In the genomic region with DNA sequence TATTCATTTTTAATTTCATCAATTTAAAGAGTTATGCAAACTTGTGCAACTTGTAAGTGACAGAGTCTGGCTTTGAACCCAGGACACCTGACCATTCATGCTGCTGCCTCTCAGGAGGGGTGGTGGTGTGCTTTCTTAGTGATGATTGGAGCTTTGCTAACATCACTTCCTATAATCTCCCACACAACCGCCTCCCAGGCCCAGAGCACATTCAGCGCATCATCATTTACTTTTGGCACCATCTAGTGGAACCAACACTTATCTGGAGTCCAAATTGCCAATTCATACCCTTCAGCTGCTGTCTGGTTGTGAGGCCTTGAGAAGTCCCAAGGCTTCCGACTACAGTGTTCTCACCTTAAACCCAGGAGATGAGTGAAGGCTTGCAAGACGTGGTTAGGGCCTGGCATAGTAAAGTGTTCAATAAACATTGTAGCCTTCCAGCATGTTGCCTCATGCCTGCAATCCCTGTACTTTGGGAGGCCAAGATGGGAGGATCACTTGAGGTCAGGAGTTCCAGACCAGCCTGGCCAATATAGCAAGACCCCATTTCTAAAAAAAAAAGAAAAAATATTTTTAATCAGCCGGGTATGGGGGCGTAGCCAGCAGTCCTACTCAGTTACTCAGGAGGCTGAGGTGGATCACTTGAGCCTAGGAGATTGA, we compare ENCODE assay signal across 8 cellular contexts. TPM values are rescaled to one million over a fixed set of nuclear protein-coding genes. Genes with fewer than 3 reads are reported as not detected.
DNase-seq lines count a peak whose midpoint lies in the region; ATAC-seq and TF ChIP-seq lines count a peak whose summit lies in the region.

No MANE protein-coding gene starts in this region.

- no peak overlapping the region for H2AFZ ChIP-seq in H9 (ENCODE audit: low read length)

- no peak overlapping the region for H2BK12ac ChIP-seq in H9 (ENCODE audit: insufficient read length, low read depth, low read length)

- H3K9me3 Mint-ChIP-seq in CD14-positive monocyte (no peaks in the 10 kb centered on the region), H9 (no peaks in the 10 kb centered on the region; a peak in 2 of 5 replicates)
- H3K9me3 Mint-ChIP-seq in activated CD8-positive, alpha-beta T cell treated with anti-CD3 and anti-CD28 coated beads for 36 hours = no peaks in the 10 kb centered on the region
- no peaks in the 10 kb centered on the region for H3K9me3 Mint-ChIP-seq in natural killer cell treated with Interleukin-12 subunit alpha and Interleukin-12 subunit beta and Interleukin-15 and Interleukin-18, amount 100 ng/mL, for 72 hours

- WGBS in H9 (ENCODE audit: extremely low coverage, insufficient read length, low lambda C conversion rate) = no CpG with 5 or more reads among the region's 6 CpGs

- no peaks in the 10 kb centered on the region for H3K9me3 ChIP-seq in H9 (ENCODE audit: control insufficient read depth, low read depth, low read length)

- no peak overlapping the region for H2AK5ac ChIP-seq in H9 (ENCODE audit: insufficient read length, low read length)

- TF ChIP-seq CTCF in CD14-positive monocyte (IDR thresholded peaks at IDR 0.05) (peak; percentile 35), H9 (conservative IDR thresholded peaks at IDR 0.05) (no peak)
- peak; percentile 46 for TF ChIP-seq CTCF in activated CD8-positive, alpha-beta T cell treated with anti-CD3 and anti-CD28 coated beads for 36 hours (IDR thresholded peaks at IDR 0.05)

- H4K8ac ChIP-seq in H9 (replicated peaks; ENCODE audit: insufficient read length, low read depth, low read length) = no peak overlapping the region

- POLR2A ChIA-PET in activated CD8-positive, alpha-beta T cell treated with anti-CD3 and anti-CD28 coated beads for 36 hours (lab: Charles Lee) = interaction anchor here (0.7 to 1.4 kb wide), 2 partner anchors 8 to 269 kb away, joined by 3 to 4 read pairs; no protein-coding TSS in a partner anchor

- H3K9ac ChIP-seq in H9 (ENCODE audit: extremely low read depth, insufficient read length, low read length) = no peak overlapping the region

- peaks cover 5% of the 10 kb centered on the region for H3K23me2 ChIP-seq in H9 (ENCODE audit: insufficient read length, low read depth, low read length, poor library complexity, severe bottlenecking)

- H2BK15ac ChIP-seq in H9 (ENCODE audit: low read depth, low read length) = no peak overlapping the region

- intact Hi-C loops in CD14-positive monocyte (cut with micrococcal nuclease) = no loop called here
- intact Hi-C loops in activated CD8-positive, alpha-beta T cell treated with anti-CD3 and anti-CD28 coated beads for 36 hours (cut with micrococcal nuclease) = no loop called here

- CTCF ChIA-PET in activated CD8-positive, alpha-beta T cell treated with anti-CD3 and anti-CD28 coated beads for 36 hours (lab: Charles Lee) = interaction anchor here (0.6 to 1.4 kb wide), 6 partner anchors 9 to 467 kb away, joined by 3 to 5 read pairs (median 4); no protein-coding TSS in a partner anchor

- no peak overlapping the region for H2BK120ac ChIP-seq in H9 (ENCODE audit: low read depth, low read length, poor library complexity, severe bottlenecking)

- ATAC-seq in activated CD8-positive, alpha-beta T cell treated with anti-CD3 and anti-CD28 coated beads for 36 hours = peak; percentile 21
- peak; percentile 59 for ATAC-seq in esophagus mucosa
- peak in 1 of 2 donors; percentile 22 for ATAC-seq in natural killer cell treated with Interleukin-12 subunit alpha and Interleukin-12 subunit beta and Interleukin-15 and Interleukin-18, amount 100 ng/mL, for 72 hours
- ATAC-seq in HG03469 (IDR thresholded peaks at IDR 0.05; ENCODE audit: unreplicated experiment) = no peak

- H2BK5ac ChIP-seq in H9 (ENCODE audit: insufficient read length, low read length) = no peak overlapping the region

- no peak overlapping the region for H2BK20ac ChIP-seq in H9 (ENCODE audit: low read depth, low read length, poor library complexity, severe bottlenecking)

- H3K27ac ChIP-seq in H9 (ENCODE audit: insufficient read length, low read depth, low read length) = no peak overlapping the region

- H3K23ac ChIP-seq in H9 (ENCODE audit: insufficient read length, low read depth, low read length) = no peak overlapping the region

- DNase-seq in CD14-positive monocyte (ENCODE audit: low spot score) (peak; percentile 58), H9 (no peak), NCI-H748 treated with DMSO at 0.1 percent for 48 hours (lab: John Stamatoyannopoulos, UW) (peak; percentile 40), ureter (ENCODE audit: low spot score) (peak; percentile 57)
- peak; percentile 78 for DNase-seq in activated CD8-positive, alpha-beta T cell treated with anti-CD3 and anti-CD28 coated beads for 36 hours
- no peak for DNase-seq in natural killer cell treated with Interleukin-12 subunit alpha and Interleukin-12 subunit beta and Interleukin-15 and Interleukin-18, amount 100 ng/mL, for 72 hours (ENCODE audit: low spot score)

- H3K4me1 Mint-ChIP-seq in CD14-positive monocyte (peaks cover 37% of the 10 kb centered on the region), H9 (peaks cover 6 to 23% of the 10 kb centered on the region in 2 experiments; a peak in 3 of 4 replicates)
- peaks cover 28% of the 10 kb centered on the region for H3K4me1 Mint-ChIP-seq in activated CD8-positive, alpha-beta T cell treated with anti-CD3 and anti-CD28 coated beads for 36 hours (ENCODE audit: low read depth)
- peaks cover 23 to 26% of the 10 kb centered on the region in 2 donors for H3K4me1 Mint-ChIP-seq in natural killer cell treated with Interleukin-12 subunit alpha and Interleukin-12 subunit beta and Interleukin-15 and Interleukin-18, amount 100 ng/mL, for 72 hours (ENCODE audit: low read depth in 2 of 2)

- H3T11ph ChIP-seq in H9 (ENCODE audit: low read length) = no peak overlapping the region

- H3K36me3 Mint-ChIP-seq in CD14-positive monocyte (peaks cover 0 to 13% of the 10 kb centered on the region in 2 donors), H9 (ENCODE audit: insufficient read depth in 1 of 3, low read depth in 3 of 3) (peaks cover 0 to 4% (median under 1%) of the 10 kb centered on the region in 3 experiments; a peak in 4 of 7 replicates)
- H3K36me3 Mint-ChIP-seq in activated CD8-positive, alpha-beta T cell treated with anti-CD3 and anti-CD28 coated beads for 36 hours (ENCODE audit: low read depth) = peaks cover 3% of the 10 kb centered on the region
- H3K36me3 Mint-ChIP-seq in natural killer cell treated with Interleukin-12 subunit alpha and Interleukin-12 subunit beta and Interleukin-15 and Interleukin-18, amount 100 ng/mL, for 72 hours = peaks cover under 1% of the 10 kb centered on the region

- no peak overlapping the region for H3K14ac ChIP-seq in H9 (ENCODE audit: insufficient read depth, low read length)

- no peaks in the 10 kb centered on the region for H3K79me2 ChIP-seq in H9 (ENCODE audit: insufficient read depth, low read length)

- no peak overlapping the region for H4K91ac ChIP-seq in H9 (ENCODE audit: insufficient read length, low read depth, low read length)

- H3K27me3 ChIP-seq in H9 (ENCODE audit: insufficient read depth, low read length) = no peaks in the 10 kb centered on the region

- H3K79me1 ChIP-seq in H9 (ENCODE audit: insufficient read depth, low read depth, low read length, poor library complexity, severe bottlenecking) = no peaks in the 10 kb centered on the region

- no peaks in the 10 kb centered on the region for H4K20me1 ChIP-seq in H9 (ENCODE audit: control insufficient read depth, insufficient read depth, insufficient read length)

- H3K4me1 ChIP-seq in H9 (ENCODE audit: insufficient read depth, low read length) = no peaks in the 10 kb centered on the region

- no peak overlapping the region for H4K5ac ChIP-seq in H9 (ENCODE audit: insufficient read length, low read depth, low read length)

- no peak overlapping the region for H3K4ac ChIP-seq in H9 (ENCODE audit: low read depth, low read length)

- H3K18ac ChIP-seq in H9 (ENCODE audit: insufficient read length, low read depth, low read length) = no peak overlapping the region

- H3K4me2 ChIP-seq in H9 (ENCODE audit: insufficient read depth, insufficient read length, low read length) = no peak overlapping the region

- H3K27me3 Mint-ChIP-seq in CD14-positive monocyte (ENCODE audit: low read depth in 3 of 3) (peaks cover 0 to 4% (median 2%) of the 10 kb centered on the region in 3 donors), H9 (ENCODE audit: low read depth) (no peaks in the 10 kb centered on the region)
- H3K27me3 Mint-ChIP-seq in activated CD8-positive, alpha-beta T cell treated with anti-CD3 and anti-CD28 coated beads for 36 hours = no peaks in the 10 kb centered on the region
- H3K27me3 Mint-ChIP-seq in natural killer cell treated with Interleukin-12 subunit alpha and Interleukin-12 subunit beta and Interleukin-15 and Interleukin-18, amount 100 ng/mL, for 72 hours = no peaks in the 10 kb centered on the region

- peak overlapping the region in 6 of 7 donors; percentile 31 to 95 (median 84) for H3K27ac Mint-ChIP-seq in CD14-positive monocyte
- no peak overlapping the region; a peak in 1 of 7 replicates for H3K27ac Mint-ChIP-seq in H9
- no peak overlapping the region for H3K27ac Mint-ChIP-seq in activated CD8-positive, alpha-beta T cell treated with anti-CD3 and anti-CD28 coated beads for 36 hours
- H3K27ac Mint-ChIP-seq in natural killer cell treated with Interleukin-12 subunit alpha and Interleukin-12 subunit beta and Interleukin-15 and Interleukin-18, amount 100 ng/mL, for 72 hours = no peak overlapping the region

- H3K56ac ChIP-seq in H9 (ENCODE audit: insufficient read length, low read depth, low read length) = no peak overlapping the region

- H3K4me3 Mint-ChIP-seq in CD14-positive monocyte (peak overlapping the region; percentile 15 to 51), H9 (peak overlapping the region; percentile 74 to 91; a peak in 4 of 5 replicates)
- H3K4me3 Mint-ChIP-seq in activated CD8-positive, alpha-beta T cell treated with anti-CD3 and anti-CD28 coated beads for 36 hours = peak overlapping the region; percentile 94
- H3K4me3 Mint-ChIP-seq in natural killer cell treated with Interleukin-12 subunit alpha and Interleukin-12 subunit beta and Interleukin-15 and Interleukin-18, amount 100 ng/mL, for 72 hours = peak overlapping the region; percentile 60

RNA-seq across cellular contexts. Expression of a gene that starts 1.1 kb away (rescaled TPM):
- polyA plus RNA-seq in CD14-positive monocyte = 1 to 10 TPM; 5.6 to 6.0 TPM
- total RNA-seq in H9 (2021) = 4.1 TPM in 2 replicates
- total RNA-seq in activated CD8-positive, alpha-beta T cell treated with anti-CD3 and anti-CD28 coated beads for 36 hours = 1 to 10 TPM; 4.2 to 6.0 TPM
- 4.7 TPM for total RNA-seq in esophagus mucosa
- 1 to 10 TPM in 1 of 2 donors, under 1 TPM in 1; 0.95 to 2.6 TPM for total RNA-seq in natural killer cell treated with Interleukin-12 subunit alpha and Interleukin-12 subunit beta and Interleukin-15 and Interleukin-18, amount 100 ng/mL, for 72 hours
- 12.9 TPM for total RNA-seq in ureter

RNA-seq across cellular contexts. Expression of a gene that starts 20.3 kb away (rescaled TPM):
- 1 to 10 TPM; 3.1 TPM for polyA plus RNA-seq in CD14-positive monocyte
- total RNA-seq in H9 (2021) (6.8 and 8.3 TPM in 2 replicates), esophagus mucosa (22.9 TPM), ureter (2.5 TPM)
- 1 to 10 TPM; 2.5 to 3.3 TPM for total RNA-seq in activated CD8-positive, alpha-beta T cell treated with anti-CD3 and anti-CD28 coated beads for 36 hours
- total RNA-seq in natural killer cell treated with Interleukin-12 subunit alpha and Interleukin-12 subunit beta and Interleukin-15 and Interleukin-18, amount 100 ng/mL, for 72 hours = not detected

RNA-seq across cellular contexts. Expression of a gene that starts 52.9 kb away (rescaled TPM):
- polyA plus RNA-seq in CD14-positive monocyte = 1 to 10 TPM; 6.8 to 8.9 TPM
- total RNA-seq in H9 (2021) (20.3 and 21.5 TPM in 2 replicates), esophagus mucosa (14.9 TPM), ureter (19.5 TPM)
- total RNA-seq in activated CD8-positive, alpha-beta T cell treated with anti-CD3 and anti-CD28 coated beads for 36 hours = 10 to 100 TPM; 14.8 to 15.0 TPM
- 10 to 100 TPM; 11.6 to 23.9 TPM for total RNA-seq in natural killer cell treated with Interleukin-12 subunit alpha and Interleukin-12 subunit beta and Interleukin-15 and Interleukin-18, amount 100 ng/mL, for 72 hours

Comparison
In these comparisons a context has a peak if more than half of its experiments do, and no peak if none do; other contexts are left out.
1. DNase-seq: peak in CD14-positive monocyte (single experiment), NCI-H748 treated with DMSO at 0.1 percent for 48 hours (single experiment), activated CD8-positive, alpha-beta T cell treated with anti-CD3 and anti-CD28 coated beads for 36 hours (single experiment) and ureter (single experiment); none in H9 (single experiment) and natural killer cell treated with Interleukin-12 subunit alpha and Interleukin-12 subunit beta and Interleukin-15 and Interleukin-18, amount 100 ng/mL, for 72 hours (single experiment).
2. H3K27ac Mint-ChIP-seq: peak in CD14-positive monocyte (6 of 7); none in H9 (0 of 3), activated CD8-positive, alpha-beta T cell treated with anti-CD3 and anti-CD28 coated beads for 36 hours (single experiment) and natural killer cell treated with Interleukin-12 subunit alpha and Interleukin-12 subunit beta and Interleukin-15 and Interleukin-18, amount 100 ng/mL, for 72 hours (0 of 2).
3. H3K4me3 Mint-ChIP-seq: peak in every context shown above with its lines; median percentile 94 in activated CD8-positive, alpha-beta T cell treated with anti-CD3 and anti-CD28 coated beads for 36 hours; 82 in H9; 60 in natural killer cell treated with Interleukin-12 subunit alpha and Interleukin-12 subunit beta and Interleukin-15 and Interleukin-18, amount 100 ng/mL, for 72 hours; 33 in CD14-positive monocyte.